In the genomic region with DNA sequence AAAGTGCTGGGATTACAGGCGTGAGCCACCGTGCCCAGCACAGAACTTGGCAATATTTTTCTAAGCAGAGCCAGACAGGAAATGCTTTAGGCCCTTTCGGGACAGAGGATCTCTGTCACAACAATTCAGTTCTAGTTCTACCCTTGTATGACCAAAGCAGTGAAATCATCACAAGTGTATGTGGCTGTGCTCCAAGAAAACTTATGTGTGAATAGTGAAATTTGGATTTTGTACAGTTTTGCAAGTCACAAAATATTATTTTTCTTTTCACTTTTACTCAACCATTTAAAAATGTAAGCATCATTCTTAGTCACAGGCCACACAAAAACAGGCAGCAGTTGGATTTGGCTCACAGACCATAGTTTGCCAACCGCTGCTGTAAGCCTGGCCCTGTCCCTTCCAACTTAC, we compare ENCODE assay signal across 15 cellular contexts. TPM values are rescaled to one million over a fixed set of nuclear protein-coding genes. Genes with fewer than 3 reads are reported as not detected.
DNase-seq lines count a peak whose midpoint lies in the region; ATAC-seq and TF ChIP-seq lines count a peak whose summit lies in the region.
"Had no signal": no experiment of that assay in that cellular context is flagged by ENCODE, and none has a peak within 500 bp of the region (broad histone marks: within the 10 kb centered on the region; RNA-seq: fewer than 3 reads in every experiment).

No MANE protein-coding gene starts in this region.

- CTCF ChIA-PET in BJ (lab: Yijun Ruan, JAX), result interaction anchor here (0.6 to 0.7 kb wide), 2 partner anchors 850 to 949 kb away, joined by 3 to 4 read pairs; no protein-coding TSS in a partner anchor

- H3K27ac Mint-ChIP-seq in chondrocyte (ENCODE audit: unreplicated experiment) (peak overlapping the region; percentile 86), type B pancreatic cell (no peak overlapping the region)
- H3K27ac Mint-ChIP-seq: CD14-positive monocyte had no signal

- TF ChIP-seq CTCF in BJ (IDR thresholded peaks at IDR 0.05; ENCODE audit: insufficient read depth, low read depth, low read length) (no peak), chondrocyte (IDR thresholded peaks at IDR 0.05) (no peak), type B pancreatic cell (conservative IDR thresholded peaks at IDR 0.05) (no peak)

- ATAC-seq in GM18868 (IDR thresholded peaks at IDR 0.05; ENCODE audit: unreplicated experiment), result no peak
- no peak for ATAC-seq in GM18511 (IDR thresholded peaks at IDR 0.05; ENCODE audit: unreplicated experiment)
- ATAC-seq: foreskin keratinocyte had no signal

- H3K9me3 Mint-ChIP-seq in chondrocyte (ENCODE audit: low read depth) (peaks cover 9% of the 10 kb centered on the region), type B pancreatic cell (no peaks in the 10 kb centered on the region)

- H3K36me3 Mint-ChIP-seq in chondrocyte (ENCODE audit: low read depth) (peaks cover 2% of the 10 kb centered on the region), type B pancreatic cell (no peaks in the 10 kb centered on the region)
- H3K36me3 Mint-ChIP-seq: CD14-positive monocyte had no signal

- H3K4me3 Mint-ChIP-seq in chondrocyte (ENCODE audit: unreplicated experiment) (no peak overlapping the region), type B pancreatic cell (no peak overlapping the region)
- H3K4me3 Mint-ChIP-seq: CD14-positive monocyte had no signal

- no peaks in the 10 kb centered on the region for H3K27me3 ChIP-seq in BJ (ENCODE audit: control insufficient read depth, insufficient read depth, low read length)
- H3K27me3 ChIP-seq: foreskin keratinocyte had no signal

- H3K4me1 Mint-ChIP-seq in chondrocyte (ENCODE audit: low read depth) (peaks cover 19% of the 10 kb centered on the region), type B pancreatic cell (ENCODE audit: unreplicated experiment) (no peaks in the 10 kb centered on the region)
- H3K4me1 Mint-ChIP-seq: CD14-positive monocyte had no signal

- H3K27me3 Mint-ChIP-seq in chondrocyte (ENCODE audit: low read depth) (peaks cover 4% of the 10 kb centered on the region), type B pancreatic cell (peaks cover 10% of the 10 kb centered on the region)

- no peak overlapping the region for H3K4me3 ChIP-seq in BJ (ENCODE audit: low read depth, low read length)

- POLR2A ChIA-PET in BJ (lab: Charles Lee), result no interaction called here

- DNase-seq in BJ (ENCODE audit: low read depth), result peak; percentile 48
- peak; percentile 69 for DNase-seq in NCI-H226
- no peak for DNase-seq in chondrocyte (ENCODE audit: low spot score)
- peak; percentile 59 for DNase-seq in myocyte (ENCODE audit: low read depth)
- DNase-seq in activated naive CD4-positive, alpha-beta T cell (lab: John Stamatoyannopoulos, UW), result no peak
- DNase-seq in type B pancreatic cell (ENCODE audit: extremely low spot score, unreplicated experiment), result no peak
- DNase-seq: activated effector memory CD4-positive, alpha-beta T cell treated with anti-CD3 and anti-CD28 coated beads, Interleukin-2, amount 50 U/mL, for 16 hours; islet precursor cell; NCI-H2081 treated with DMSO at 0.1 percent for 48 hours; stimulated activated CD4-positive, alpha-beta T cell treated with anti-CD3 and anti-CD28 coated beads, Interleukin-4, amount 100 ng/mL, for 1 hour; stimulated activated naive CD4-positive, alpha-beta T cell treated with Interleukin-2 at 50 U/mL for 16 hours had no signal

- H3K36me3 ChIP-seq in BJ (ENCODE audit: control insufficient read depth, insufficient read depth, low read length), result no peaks in the 10 kb centered on the region

RNA-seq across cellular contexts. Expression of gene PRUNE2, which starts 20.4 kb away (rescaled TPM):
- polyA plus RNA-seq in BJ (2011; rRNA removed), result 0.78 and 1.3 TPM in 2 replicates
- 1.7 and 2.1 TPM in 2 replicates for polyA minus RNA-seq in BJ (2011; rRNA and poly(A)+ RNA removed)
- total RNA-seq in chondrocyte, result 5.5 to 11.4 TPM (median 10.5 TPM) in 3 replicates
- total RNA-seq in myocyte, result 650 and 843 TPM in 2 replicates
- 251 TPM for polyA plus RNA-seq in myocyte (2012)
- 3.3 and 6.9 TPM in 2 replicates for total RNA-seq in type B pancreatic cell (ENCODE audit: low replicate concordance)

Comparison
In these comparisons a context has a peak if more than half of its experiments do, and no peak if none do; other contexts are left out.
1. DNase-seq: peak in BJ (single experiment), NCI-H226 (single experiment) and myocyte (single experiment); none in chondrocyte (single experiment), activated naive CD4-positive, alpha-beta T cell (0 of 4) and type B pancreatic cell (single experiment).
2. RNA of gene PRUNE2, which starts 20.4 kb away (total RNA-seq): 650 to 843 TPM in myocyte; 5.5 to 11.4 TPM in chondrocyte and 3.3 to 6.9 TPM in type B pancreatic cell; every median in the first group is over 10 times any median in the second.